In the genomic region with DNA sequence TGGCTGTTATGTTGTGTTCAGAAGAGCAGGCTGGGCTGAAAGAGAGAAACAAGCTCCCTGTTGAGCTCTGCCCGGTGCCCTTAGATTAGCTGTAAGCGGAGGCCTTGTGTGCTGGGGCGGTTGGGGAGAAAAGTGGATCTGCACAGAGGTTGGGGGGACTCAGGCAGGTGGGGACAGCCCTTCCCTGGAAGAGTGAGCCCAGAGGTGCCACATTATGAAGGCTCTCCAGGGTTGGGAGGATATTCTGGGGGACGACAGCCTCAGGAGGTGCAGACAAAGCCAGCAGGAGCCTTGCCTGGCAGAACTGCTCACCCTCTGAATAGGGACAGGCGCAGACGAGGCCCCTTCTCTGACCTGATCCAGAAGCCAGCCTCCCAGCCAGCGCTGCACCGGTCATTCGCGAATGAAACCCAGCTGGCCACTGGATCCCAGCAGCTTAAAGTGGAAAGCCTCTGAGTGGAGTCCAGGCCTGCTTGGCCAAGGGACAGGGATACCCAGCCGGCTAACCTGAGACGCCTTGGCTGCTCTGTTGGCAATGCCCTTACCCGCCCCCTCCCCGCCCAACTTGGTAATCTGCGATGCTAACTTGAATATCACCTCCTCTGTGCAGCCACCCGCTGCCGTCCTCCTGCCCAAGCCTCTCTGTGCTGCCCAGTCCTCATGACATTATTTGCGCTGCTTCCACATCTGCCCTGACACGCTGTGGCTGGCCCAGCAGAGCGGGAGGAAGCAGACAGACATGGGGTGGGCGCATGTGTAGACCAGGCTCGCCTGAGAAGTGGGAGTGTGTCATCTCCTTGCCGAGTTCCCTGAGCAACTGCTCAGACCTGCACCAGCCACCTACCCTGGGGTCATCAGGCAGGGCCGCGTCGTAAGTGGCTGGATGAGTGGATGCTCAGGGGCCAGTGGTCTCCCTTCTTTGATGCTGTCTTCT, we compare ENCODE assay signal across 9 cellular contexts. TPM values are rescaled to one million over a fixed set of nuclear protein-coding genes. Genes with fewer than 3 reads are reported as not detected.
DNase-seq lines count a peak whose midpoint lies in the region; TF ChIP-seq lines count a peak whose summit lies in the region.
"Had no signal": no experiment of that assay in that cellular context is flagged by ENCODE, and none has a peak within 500 bp of the region (broad histone marks: within the 10 kb centered on the region; RNA-seq: fewer than 3 reads in every experiment).

No MANE protein-coding gene starts in this region.

- no peaks in the 10 kb centered on the region for H3K36me3 ChIP-seq in fibroblast of lung (ENCODE audit: control insufficient read depth, insufficient read depth, low read length)

- H3K9me3 ChIP-seq in fibroblast of lung (ENCODE audit: control insufficient read depth, insufficient read depth, low read depth, low read length): no peaks in the 10 kb centered on the region

- H3K9me3 Mint-ChIP-seq in CD14-positive monocyte: peaks cover 0 to 11% (median 3%) of the 10 kb centered on the region in 7 donors
- H3K9me3 Mint-ChIP-seq in osteocyte (ENCODE audit: unreplicated experiment): no peaks in the 10 kb centered on the region
- H3K9me3 Mint-ChIP-seq in activated CD4-positive, alpha-beta memory T cell treated with anti-CD3 and anti-CD28 coated beads, Interleukin-2, amount 10 ng/mL, durations not matched to agents 7 days and 5 days: no peaks in the 10 kb centered on the region

- H3K36me3 Mint-ChIP-seq in CD14-positive monocyte (peaks cover 4 to 6% of the 10 kb centered on the region in 2 donors), osteocyte (ENCODE audit: unreplicated experiment) (peaks cover 2% of the 10 kb centered on the region)
- peaks cover 2% of the 10 kb centered on the region for H3K36me3 Mint-ChIP-seq in activated CD4-positive, alpha-beta memory T cell treated with anti-CD3 and anti-CD28 coated beads, Interleukin-2, amount 10 ng/mL, durations not matched to agents 7 days and 5 days (ENCODE audit: low read depth)

- DNase-seq in CD14-positive monocyte (ENCODE audit: low spot score) (peak; percentile 43), RWPE1 (ENCODE audit: low spot score) (peak; percentile 59), fibroblast of lung (ENCODE audit: low read depth in 2 of 2) (peak in 1 of 2 donors; percentile 47), osteocyte (ENCODE audit: extremely low spot score, unreplicated experiment) (no peak), A172 (ENCODE audit: low spot score) (no peak), NCI-H524 treated with DMSO at 0.1 percent for 48 hours (lab: John Stamatoyannopoulos, UW) (no peak)
- DNase-seq in activated CD4-positive, alpha-beta memory T cell treated with anti-CD3 and anti-CD28 coated beads, Interleukin-2, amount 10 ng/mL, durations not matched to agents 7 days and 5 days: no peak
- no peak for DNase-seq in activated effector memory CD4-positive, alpha-beta T cell treated with Interleukin-2 at 50 U/mL for 16 hours
- DNase-seq: stimulated activated naive CD4-positive, alpha-beta T cell treated with Interleukin-2 at 50 U/mL for 16 hours had no signal

- no peak overlapping the region for H2AFZ ChIP-seq in fibroblast of lung (ENCODE audit: low read length)

- H3K4me3 Mint-ChIP-seq in CD14-positive monocyte (no peak overlapping the region), osteocyte (ENCODE audit: unreplicated experiment) (no peak overlapping the region)
- no peak overlapping the region for H3K4me3 Mint-ChIP-seq in activated CD4-positive, alpha-beta memory T cell treated with anti-CD3 and anti-CD28 coated beads, Interleukin-2, amount 10 ng/mL, durations not matched to agents 7 days and 5 days

- H3K79me2 ChIP-seq in fibroblast of lung (ENCODE audit: control insufficient read depth, insufficient read depth, low read length): no peaks in the 10 kb centered on the region

- H3K27ac ChIP-seq in RWPE1: peak overlapping the region; percentile 89
- H3K27ac ChIP-seq in fibroblast of lung (ENCODE audit: insufficient read depth, low read length): no peak overlapping the region

- peak overlapping the region; percentile 0 for H3K4me2 ChIP-seq in fibroblast of lung (ENCODE audit: extremely low read depth, insufficient read depth, low read length)

- CTCF ChIA-PET in RWPE1 (lab: Yijun Ruan, JAX): interaction anchor here (1.9 kb wide), 1 partner anchor 20 kb away, joined by 6 read pairs; no protein-coding TSS in a partner anchor
- CTCF ChIA-PET in activated CD4-positive, alpha-beta memory T cell treated with anti-CD3 and anti-CD28 coated beads, Interleukin-2, amount 10 ng/mL, durations not matched to agents 7 days and 5 days (lab: Charles Lee): interaction anchor here (1.6 kb wide), 1 partner anchor 47 kb away, joined by 6 read pairs; no protein-coding TSS in a partner anchor

- TF ChIP-seq CTCF in CD14-positive monocyte (IDR thresholded peaks at IDR 0.05) (no peak), RWPE1 (conservative IDR thresholded peaks at IDR 0.05; ENCODE audit: low read depth) (no peak), fibroblast of lung (conservative IDR thresholded peaks at IDR 0.05 in 1 of 2, IDR thresholded peaks at IDR 0.05 in 1 of 2; ENCODE audit: low read depth in 1 of 2, low read length in 2 of 2) (no peak), osteocyte (IDR thresholded peaks at IDR 0.05) (no peak)

- intact Hi-C loops in CD14-positive monocyte (cut with micrococcal nuclease): no loop called here

- H3K4me3 ChIP-seq in fibroblast of lung (replicated peaks in 1 of 4; ENCODE audit: control extremely low read depth in 1 of 4, insufficient read depth in 1 of 4, low read depth in 3 of 4, low read length in 4 of 4): no peak overlapping the region

- H3K27ac Mint-ChIP-seq in CD14-positive monocyte (no peak overlapping the region), osteocyte (ENCODE audit: unreplicated experiment) (peak overlapping the region; percentile 23)
- no peak overlapping the region for H3K27ac Mint-ChIP-seq in activated CD4-positive, alpha-beta memory T cell treated with anti-CD3 and anti-CD28 coated beads, Interleukin-2, amount 10 ng/mL, durations not matched to agents 7 days and 5 days

- no peak overlapping the region for H3K9ac ChIP-seq in fibroblast of lung (ENCODE audit: insufficient read depth, low read length)

- no peaks in the 10 kb centered on the region for H3K27me3 ChIP-seq in fibroblast of lung (ENCODE audit: control insufficient read depth, insufficient read depth, low read length)

- H3K27me3 Mint-ChIP-seq in CD14-positive monocyte (ENCODE audit: low read depth in 3 of 3): peaks cover 31 to 47% (median 31%) of the 10 kb centered on the region in 3 donors
- no peaks in the 10 kb centered on the region for H3K27me3 Mint-ChIP-seq in osteocyte (ENCODE audit: unreplicated experiment)
- no peaks in the 10 kb centered on the region for H3K27me3 Mint-ChIP-seq in activated CD4-positive, alpha-beta memory T cell treated with anti-CD3 and anti-CD28 coated beads, Interleukin-2, amount 10 ng/mL, durations not matched to agents 7 days and 5 days

- H3K4me1 Mint-ChIP-seq in CD14-positive monocyte (peaks cover 16% of the 10 kb centered on the region), osteocyte (ENCODE audit: unreplicated experiment) (peaks cover 40% of the 10 kb centered on the region)
- H3K4me1 Mint-ChIP-seq in activated CD4-positive, alpha-beta memory T cell treated with anti-CD3 and anti-CD28 coated beads, Interleukin-2, amount 10 ng/mL, durations not matched to agents 7 days and 5 days: peaks cover 21% of the 10 kb centered on the region

- peaks cover 13% of the 10 kb centered on the region for H3K4me1 ChIP-seq in fibroblast of lung (ENCODE audit: control insufficient read depth, extremely low read depth, insufficient read depth, low read length)

- H4K20me1 ChIP-seq in fibroblast of lung (ENCODE audit: control insufficient read depth, extremely low read depth, insufficient read depth, low read length): no peaks in the 10 kb centered on the region

- POLR2A ChIA-PET in RWPE1 (lab: Yijun Ruan, JAX; ENCODE audit: low non-redundant PET): no interaction called here
- POLR2A ChIA-PET in activated CD4-positive, alpha-beta memory T cell treated with anti-CD3 and anti-CD28 coated beads, Interleukin-2, amount 10 ng/mL, durations not matched to agents 7 days and 5 days (lab: Charles Lee): no interaction called here

RNA-seq across cellular contexts. Expression of gene HIP1R, which starts 5.6 kb away (rescaled TPM):
- polyA plus RNA-seq in CD14-positive monocyte (under 1 TPM in 1 of 2 donors, not detected in 1; 0.09 TPM), fibroblast of lung (3.4 and 5.5 TPM in 2 replicates)
- total RNA-seq in fibroblast of lung (10.0 and 21.3 TPM in 2 replicates), osteocyte (26.0 and 31.3 TPM in 2 replicates)
- 4.4 and 7.7 TPM in 2 replicates for polyA plus RNA-seq in fibroblast of lung (2012)
- polyA minus RNA-seq in fibroblast of lung (ENCODE audit: low replicate concordance): 50.0 and 59.5 TPM in 2 replicates
- total RNA-seq in activated CD4-positive, alpha-beta memory T cell treated with anti-CD3 and anti-CD28 coated beads, Interleukin-2, amount 10 ng/mL, durations not matched to agents 7 days and 5 days: 10 to 100 TPM; 23.4 to 24.7 TPM
- 19.1 and 22.4 TPM in 2 replicates for total RNA-seq in A172 (2014; rRNA removed; shearing (Covaris generic))

RNA-seq across cellular contexts. Expression of gene VPS37B, which starts 55.1 kb away (rescaled TPM):
- 10 to 100 TPM; 12.3 to 16.4 TPM for polyA plus RNA-seq in CD14-positive monocyte
- total RNA-seq in fibroblast of lung: 7.7 and 10.7 TPM in 2 replicates
- 25.6 and 34.4 TPM in 2 replicates for polyA plus RNA-seq in fibroblast of lung
- 18.7 and 22.9 TPM in 2 replicates for polyA plus RNA-seq in fibroblast of lung (2012)
- 12.8 and 15.1 TPM in 2 replicates for polyA minus RNA-seq in fibroblast of lung (ENCODE audit: low replicate concordance)
- total RNA-seq in osteocyte: 27.5 and 29.9 TPM in 2 replicates
- 10 to 100 TPM; 27.1 to 27.7 TPM for total RNA-seq in activated CD4-positive, alpha-beta memory T cell treated with anti-CD3 and anti-CD28 coated beads, Interleukin-2, amount 10 ng/mL, durations not matched to agents 7 days and 5 days
- 19.2 and 23.9 TPM in 2 replicates for total RNA-seq in A172 (2014; rRNA removed; shearing (Covaris generic))

Comparison
In these comparisons a context has a peak if more than half of its experiments do, and no peak if none do; other contexts are left out.
1. DNase-seq: peak in CD14-positive monocyte (single experiment) and RWPE1 (single experiment); none in osteocyte (single experiment), activated CD4-positive, alpha-beta memory T cell treated with anti-CD3 and anti-CD28 coated beads, Interleukin-2, amount 10 ng/mL, durations not matched to agents 7 days and 5 days (single experiment), A172 (single experiment), activated effector memory CD4-positive, alpha-beta T cell treated with Interleukin-2 at 50 U/mL for 16 hours (single experiment) and NCI-H524 treated with DMSO at 0.1 percent for 48 hours (single experiment).